Comparison of ENCODE assay signal across 1 cellular context in genomic region chr14:54192610-54193009, GRCh38.
TF ChIP-seq lines count a peak whose summit lies in the region.

No MANE protein-coding gene starts in this region.

TF ChIP-seq in SK-N-SH treated with all-trans-retinoic acid at 6 μM for 48 hours, 23 proteins besides CTCF, POLR2A, EP300 and RAD21:
- no peak for TF ChIP-seq ZNF565 (CRISPR knock-in tag; conservative IDR thresholded peaks at IDR 0.05; ENCODE audit: low read depth)
- TF ChIP-seq, protein P1, sequence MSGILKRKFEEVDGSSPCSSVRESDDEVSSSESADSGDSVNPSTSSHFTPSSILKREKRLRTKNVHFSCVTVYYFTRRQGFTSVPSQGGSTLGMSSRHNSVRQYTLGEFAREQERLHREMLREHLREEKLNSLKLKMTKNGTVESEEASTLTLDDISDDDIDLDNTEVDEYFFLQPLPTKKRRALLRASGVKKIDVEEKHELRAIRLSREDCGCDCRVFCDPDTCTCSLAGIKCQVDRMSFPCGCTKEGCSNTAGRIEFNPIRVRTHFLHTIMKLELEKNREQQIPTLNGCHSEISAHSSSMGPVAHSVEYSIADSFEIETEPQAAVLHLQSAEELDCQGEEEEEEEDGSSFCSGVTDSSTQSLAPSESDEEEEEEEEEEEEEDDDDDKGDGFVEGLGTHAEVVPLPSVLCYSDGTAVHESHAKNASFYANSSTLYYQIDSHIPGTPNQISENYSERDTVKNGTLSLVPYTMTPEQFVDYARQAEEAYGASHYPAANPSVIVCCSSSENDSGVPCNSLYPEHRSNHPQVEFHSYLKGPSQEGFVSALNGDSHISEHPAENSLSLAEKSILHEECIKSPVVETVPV (CRISPR knock-in tag; IDR thresholded peaks at IDR 0.05) = no peak
